ENCODE assay signal across 12 cellular contexts in genomic region chr5:59766394-59766793, GRCh38.
DNase-seq lines count a peak whose midpoint lies in the region; ATAC-seq, FAIRE-seq and TF ChIP-seq lines count a peak whose summit lies in the region.
"Had no signal": no experiment of that assay in that cellular context is flagged by ENCODE, and none has a peak within 500 bp of the region (broad histone marks: within the 10 kb centered on the region; RNA-seq: fewer than 3 reads in every experiment).

No MANE protein-coding gene starts in this region.

- H3K4me3 ChIP-seq in BE2C (ENCODE audit: low read depth, low read length) (peak overlapping the region; percentile 91), MG63 (no peak overlapping the region), bronchial epithelial cell (ENCODE audit: low read depth, low read length) (no peak overlapping the region), muscle layer of duodenum (ENCODE audit: low read depth in 1 of 2, low read length in 2 of 2) (peak overlapping the region; percentile 80 to 96)

- H3K27ac ChIP-seq in muscle layer of duodenum (ENCODE audit: low read length) = peak overlapping the region; percentile 2

- no peak overlapping the region for H3K4me3 Mint-ChIP-seq in effector memory CD8-positive, alpha-beta T cell

- no peak overlapping the region for H3K27ac Mint-ChIP-seq in effector memory CD8-positive, alpha-beta T cell

- TF ChIP-seq CTCF in BE2C (IDR thresholded peaks at IDR 0.05; ENCODE audit: low read depth, low read length) (no peak), bronchial epithelial cell (IDR thresholded peaks at IDR 0.05; ENCODE audit: insufficient read depth, low read length, severe bottlenecking) (no peak)

- H3K36me3 Mint-ChIP-seq in effector memory CD8-positive, alpha-beta T cell (ENCODE audit: insufficient read depth) = peaks cover 3% of the 10 kb centered on the region

- peaks cover 20 to 54% of the 10 kb centered on the region in 2 donors for H3K27me3 Mint-ChIP-seq in effector memory CD8-positive, alpha-beta T cell

- H3K27me3 ChIP-seq in BE2C = no peaks in the 10 kb centered on the region
- no peaks in the 10 kb centered on the region for H3K27me3 ChIP-seq in MG63
- no peaks in the 10 kb centered on the region for H3K27me3 ChIP-seq in bronchial epithelial cell (ENCODE audit: control insufficient read depth, insufficient read depth, low read length)
- H3K27me3 ChIP-seq in muscle layer of duodenum (ENCODE audit: low read depth, low read length) = no peaks in the 10 kb centered on the region

- ATAC-seq in effector memory CD8-positive, alpha-beta T cell (replicated peaks) = no peak
- ATAC-seq in GM18870 (IDR thresholded peaks at IDR 0.05; ENCODE audit: unreplicated experiment) (no peak), GM18498 (IDR thresholded peaks at IDR 0.05; ENCODE audit: unreplicated experiment) (no peak)

- peaks cover 0 to 5% of the 10 kb centered on the region in 2 donors for H3K4me1 Mint-ChIP-seq in effector memory CD8-positive, alpha-beta T cell (ENCODE audit: low read depth in 2 of 2)

- DNase-seq in BE2C = peak; percentile 51
- peak; percentile 18 for DNase-seq in MG63
- peak; percentile 38 for DNase-seq in bronchial epithelial cell (ENCODE audit: low read depth)
- DNase-seq in effector memory CD8-positive, alpha-beta T cell = no peak
- no peak for DNase-seq in NCI-H2227 (lab: John Stamatoyannopoulos, UW; ENCODE audit: unreplicated experiment)
- DNase-seq: activated CD4-positive, alpha-beta T cell treated with anti-CD3 and anti-CD28 coated beads, Interleukin-2, amount 50 U/mL, for 1 hour; central memory CD4-positive, alpha-beta T cell; NCI-H524; stimulated activated CD4-positive, alpha-beta T cell treated with anti-CD3 and anti-CD28 coated beads, Interleukin-4, amount 100 ng/mL, for 4 hours had no signal

- H3K36me3 ChIP-seq in BE2C (no peaks in the 10 kb centered on the region), MG63 (no peaks in the 10 kb centered on the region), bronchial epithelial cell (ENCODE audit: control insufficient read depth, insufficient read depth, low read length) (no peaks in the 10 kb centered on the region), muscle layer of duodenum (ENCODE audit: control insufficient read depth in 1 of 2, insufficient read depth in 2 of 2, low read length in 2 of 2) (no peaks in the 10 kb centered on the region)

- peak; percentile 89 for FAIRE-seq in bronchial epithelial cell (lab: Jason Lieb, UNC)

- no peaks in the 10 kb centered on the region for H3K9me3 Mint-ChIP-seq in effector memory CD8-positive, alpha-beta T cell

- H3K4me1 ChIP-seq in BE2C (no peaks in the 10 kb centered on the region), muscle layer of duodenum (ENCODE audit: control insufficient read depth in 1 of 2, insufficient read depth in 2 of 2, low read length in 2 of 2) (peaks cover 9 to 10% of the 10 kb centered on the region in 2 donors)

- H3K9me3 ChIP-seq in BE2C (no peaks in the 10 kb centered on the region), MG63 (no peaks in the 10 kb centered on the region), muscle layer of duodenum (ENCODE audit: control insufficient read depth in 1 of 2, low read length in 2 of 2) (no peaks in the 10 kb centered on the region)

Comparison
In these comparisons a context has a peak if more than half of its experiments do, and no peak if none do; other contexts are left out.
1. DNase-seq: peak in BE2C (single experiment), MG63 (single experiment) and bronchial epithelial cell (single experiment); none in effector memory CD8-positive, alpha-beta T cell (0 of 3) and NCI-H2227 (single experiment).
2. H3K4me3 ChIP-seq: peak in BE2C (single experiment) and muscle layer of duodenum (2 of 2); none in MG63 (single experiment) and bronchial epithelial cell (single experiment).